In genomic region chr5:72503888-72504491, GRCh38 we compare ENCODE assay signal across 1 cellular context.
TF ChIP-seq lines count a peak whose summit lies in the region.

No MANE protein-coding gene starts in this region.

TF ChIP-seq in K562, 482 proteins besides CTCF, POLR2A, EP300 and RAD21 (continued from another document and continues in another):
- TF ChIP-seq, protein P1, sequence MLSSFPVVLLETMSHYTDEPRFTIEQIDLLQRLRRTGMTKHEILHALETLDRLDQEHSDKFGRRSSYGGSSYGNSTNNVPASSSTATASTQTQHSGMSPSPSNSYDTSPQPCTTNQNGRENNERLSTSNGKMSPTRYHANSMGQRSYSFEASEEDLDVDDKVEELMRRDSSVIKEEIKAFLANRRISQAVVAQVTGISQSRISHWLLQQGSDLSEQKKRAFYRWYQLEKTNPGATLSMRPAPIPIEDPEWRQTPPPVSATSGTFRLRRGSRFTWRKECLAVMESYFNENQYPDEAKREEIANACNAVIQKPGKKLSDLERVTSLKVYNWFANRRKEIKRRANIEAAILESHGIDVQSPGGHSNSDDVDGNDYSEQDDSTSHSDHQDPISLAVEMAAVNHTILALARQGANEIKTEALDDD (IDR thresholded peaks at IDR 0.05), result 0 out of 2 replicates have a peak, but pooled peaks have one; percentile 16
- TF ChIP-seq, protein P2, sequence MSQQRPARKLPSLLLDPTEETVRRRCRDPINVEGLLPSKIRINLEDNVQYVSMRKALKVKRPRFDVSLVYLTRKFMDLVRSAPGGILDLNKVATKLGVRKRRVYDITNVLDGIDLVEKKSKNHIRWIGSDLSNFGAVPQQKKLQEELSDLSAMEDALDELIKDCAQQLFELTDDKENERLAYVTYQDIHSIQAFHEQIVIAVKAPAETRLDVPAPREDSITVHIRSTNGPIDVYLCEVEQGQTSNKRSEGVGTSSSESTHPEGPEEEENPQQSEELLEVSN (IDR thresholded peaks at IDR 0.05; ENCODE audit: borderline replicate concordance in 1 of 2, extremely low read depth in 1 of 2, insufficient read depth in 1 of 2, insufficient read length in 1 of 2, low read depth in 1 of 2, low read length in 1 of 2, poor library complexity in 1 of 2, severe bottlenecking in 1 of 2), result no peak
- no peak for TF ChIP-seq SREBF2 (CRISPR knock-in tag; IDR thresholded peaks at IDR 0.05)
- no peak for TF ChIP-seq CHD2 (IDR thresholded peaks at IDR 0.05; ENCODE audit: low read depth, low read length)
- TF ChIP-seq YY1 (IDR thresholded peaks at IDR 0.05; ENCODE audit: borderline replicate concordance in 1 of 3, control insufficient read depth in 1 of 3, extremely low read depth in 1 of 3, insufficient read depth in 3 of 3, insufficient read length in 1 of 3, insufficient replicate concordance in 2 of 3, low read depth in 1 of 3, low read length in 2 of 3), result no peak
- TF ChIP-seq ZBTB7A (IDR thresholded peaks at IDR 0.05; ENCODE audit: borderline replicate concordance, control insufficient read depth, low read depth, low read length), result no peak
- TF ChIP-seq ZNF311 (CRISPR knock-in tag; IDR thresholded peaks at IDR 0.05), result no peak
- TF ChIP-seq CAMTA2 (CRISPR knock-in tag; conservative IDR thresholded peaks at IDR 0.05), result no peak
- no peak for TF ChIP-seq STAG1 (CRISPR knock-in tag; IDR thresholded peaks at IDR 0.05; ENCODE audit: borderline replicate concordance)
- TF ChIP-seq SMAD1 (IDR thresholded peaks at IDR 0.05; ENCODE audit: low read depth, low read length, partially characterized antibody), result no peak
- no peak for TF ChIP-seq CGGBP1 (CRISPR knock-in tag; IDR thresholded peaks at IDR 0.05)
- no peak for TF ChIP-seq ELF4 (CRISPR knock-in tag; IDR thresholded peaks at IDR 0.05)
- TF ChIP-seq CHD4 (IDR thresholded peaks at IDR 0.05; ENCODE audit: insufficient read depth, insufficient replicate concordance, low read depth, low read length, poor library complexity, severe bottlenecking), result no peak
- no peak for TF ChIP-seq SMARCB1 (IDR thresholded peaks at IDR 0.05; ENCODE audit: insufficient read length, low read depth)
- TF ChIP-seq, protein P3, sequence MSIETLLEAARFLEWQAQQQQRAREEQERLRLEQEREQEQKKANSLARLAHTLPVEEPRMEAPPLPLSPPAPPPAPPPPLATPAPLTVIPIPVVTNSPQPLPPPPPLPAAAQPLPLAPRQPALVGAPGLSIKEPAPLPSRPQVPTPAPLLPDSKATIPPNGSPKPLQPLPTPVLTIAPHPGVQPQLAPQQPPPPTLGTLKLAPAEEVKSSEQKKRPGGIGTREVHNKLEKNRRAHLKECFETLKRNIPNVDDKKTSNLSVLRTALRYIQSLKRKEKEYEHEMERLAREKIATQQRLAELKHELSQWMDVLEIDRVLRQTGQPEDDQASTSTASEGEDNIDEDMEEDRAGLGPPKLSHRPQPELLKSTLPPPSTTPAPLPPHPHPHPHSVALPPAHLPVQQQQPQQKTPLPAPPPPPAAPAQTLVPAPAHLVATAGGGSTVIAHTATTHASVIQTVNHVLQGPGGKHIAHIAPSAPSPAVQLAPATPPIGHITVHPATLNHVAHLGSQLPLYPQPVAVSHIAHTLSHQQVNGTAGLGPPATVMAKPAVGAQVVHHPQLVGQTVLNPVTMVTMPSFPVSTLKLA (conservative IDR thresholded peaks at IDR 0.05), result no peak; a peak in 2 of 4 replicates
- TF ChIP-seq ZNF347 (CRISPR knock-in tag; IDR thresholded peaks at IDR 0.05; ENCODE audit: low read depth), result no peak
- 0 out of 2 replicates have a peak, but pooled peaks have one; percentile 30 for TF ChIP-seq CTBP1 (IDR thresholded peaks at IDR 0.05; ENCODE audit: borderline replicate concordance)
- no peak for TF ChIP-seq ZEB2 (IDR thresholded peaks at IDR 0.05)
- no peak for TF ChIP-seq SAFB2 (IDR thresholded peaks at IDR 0.05; ENCODE audit: borderline replicate concordance, low read depth, low read length, severe bottlenecking)
- TF ChIP-seq DNMT1 (IDR thresholded peaks at IDR 0.05), result no peak
- TF ChIP-seq LARP7 (IDR thresholded peaks at IDR 0.05), result no peak
- TF ChIP-seq NEUROD1 (IDR thresholded peaks at IDR 0.05; ENCODE audit: borderline replicate concordance, low read depth, low read length, partially characterized antibody), result no peak
- no peak for TF ChIP-seq EZH2 (IDR thresholded peaks at IDR 0.05; ENCODE audit: borderline replicate concordance, low read depth, low read length)
- TF ChIP-seq POLR2AphosphoS5 (IDR thresholded peaks at IDR 0.05; ENCODE audit: control insufficient read depth, insufficient read depth, low read depth, low read length), result no peak
- no peak for TF ChIP-seq CSDE1 (IDR thresholded peaks at IDR 0.05)
- no peak for TF ChIP-seq KHSRP (IDR thresholded peaks at IDR 0.05)
- TF ChIP-seq ZNF175 (CRISPR knock-in tag; IDR thresholded peaks at IDR 0.05; ENCODE audit: low read depth), result no peak
- TF ChIP-seq SPI1 (IDR thresholded peaks at IDR 0.05; ENCODE audit: borderline replicate concordance, low read depth, low read length), result no peak
- TF ChIP-seq, protein P4, sequence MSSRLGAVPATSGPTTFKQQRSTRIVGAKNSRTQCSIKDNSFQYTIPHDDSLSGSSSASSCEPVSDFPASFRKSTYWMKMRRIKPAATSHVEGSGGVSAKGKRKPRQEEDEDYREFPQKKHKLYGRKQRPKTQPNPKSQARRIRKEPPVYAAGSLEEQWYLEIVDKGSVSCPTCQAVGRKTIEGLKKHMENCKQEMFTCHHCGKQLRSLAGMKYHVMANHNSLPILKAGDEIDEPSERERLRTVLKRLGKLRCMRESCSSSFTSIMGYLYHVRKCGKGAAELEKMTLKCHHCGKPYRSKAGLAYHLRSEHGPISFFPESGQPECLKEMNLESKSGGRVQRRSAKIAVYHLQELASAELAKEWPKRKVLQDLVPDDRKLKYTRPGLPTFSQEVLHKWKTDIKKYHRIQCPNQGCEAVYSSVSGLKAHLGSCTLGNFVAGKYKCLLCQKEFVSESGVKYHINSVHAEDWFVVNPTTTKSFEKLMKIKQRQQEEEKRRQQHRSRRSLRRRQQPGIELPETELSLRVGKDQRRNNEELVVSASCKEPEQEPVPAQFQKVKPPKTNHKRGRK (tag; IDR thresholded peaks at IDR 0.05), result no peak
- TF ChIP-seq, protein P5, sequence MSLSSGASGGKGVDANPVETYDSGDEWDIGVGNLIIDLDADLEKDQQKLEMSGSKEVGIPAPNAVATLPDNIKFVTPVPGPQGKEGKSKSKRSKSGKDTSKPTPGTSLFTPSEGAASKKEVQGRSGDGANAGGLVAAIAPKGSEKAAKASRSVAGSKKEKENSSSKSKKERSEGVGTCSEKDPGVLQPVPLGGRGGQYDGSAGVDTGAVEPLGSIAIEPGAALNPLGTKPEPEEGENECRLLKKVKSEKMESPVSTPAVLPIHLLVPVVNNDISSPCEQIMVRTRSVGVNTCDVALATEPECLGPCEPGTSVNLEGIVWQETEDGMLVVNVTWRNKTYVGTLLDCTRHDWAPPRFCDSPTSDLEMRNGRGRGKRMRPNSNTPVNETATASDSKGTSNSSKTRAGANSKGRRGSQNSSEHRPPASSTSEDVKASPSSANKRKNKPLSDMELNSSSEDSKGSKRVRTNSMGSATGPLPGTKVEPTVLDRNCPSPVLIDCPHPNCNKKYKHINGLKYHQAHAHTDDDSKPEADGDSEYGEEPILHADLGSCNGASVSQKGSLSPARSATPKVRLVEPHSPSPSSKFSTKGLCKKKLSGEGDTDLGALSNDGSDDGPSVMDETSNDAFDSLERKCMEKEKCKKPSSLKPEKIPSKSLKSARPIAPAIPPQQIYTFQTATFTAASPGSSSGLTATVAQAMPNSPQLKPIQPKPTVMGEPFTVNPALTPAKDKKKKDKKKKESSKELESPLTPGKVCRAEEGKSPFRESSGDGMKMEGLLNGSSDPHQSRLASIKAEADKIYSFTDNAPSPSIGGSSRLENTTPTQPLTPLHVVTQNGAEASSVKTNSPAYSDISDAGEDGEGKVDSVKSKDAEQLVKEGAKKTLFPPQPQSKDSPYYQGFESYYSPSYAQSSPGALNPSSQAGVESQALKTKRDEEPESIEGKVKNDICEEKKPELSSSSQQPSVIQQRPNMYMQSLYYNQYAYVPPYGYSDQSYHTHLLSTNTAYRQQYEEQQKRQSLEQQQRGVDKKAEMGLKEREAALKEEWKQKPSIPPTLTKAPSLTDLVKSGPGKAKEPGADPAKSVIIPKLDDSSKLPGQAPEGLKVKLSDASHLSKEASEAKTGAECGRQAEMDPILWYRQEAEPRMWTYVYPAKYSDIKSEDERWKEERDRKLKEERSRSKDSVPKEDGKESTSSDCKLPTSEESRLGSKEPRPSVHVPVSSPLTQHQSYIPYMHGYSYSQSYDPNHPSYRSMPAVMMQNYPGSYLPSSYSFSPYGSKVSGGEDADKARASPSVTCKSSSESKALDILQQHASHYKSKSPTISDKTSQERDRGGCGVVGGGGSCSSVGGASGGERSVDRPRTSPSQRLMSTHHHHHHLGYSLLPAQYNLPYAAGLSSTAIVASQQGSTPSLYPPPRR (CRISPR knock-in tag; IDR thresholded peaks at IDR 0.05; ENCODE audit: borderline replicate concordance), result no peak
- no peak for TF ChIP-seq TAL1 (IDR thresholded peaks at IDR 0.05)
- no peak for TF ChIP-seq ZBTB1 (CRISPR knock-in tag; IDR thresholded peaks at IDR 0.05; ENCODE audit: borderline replicate concordance, low read depth)
- no peak for TF ChIP-seq EHMT2 (IDR thresholded peaks at IDR 0.05)
- TF ChIP-seq CREB3 (tag; conservative IDR thresholded peaks at IDR 0.05; ENCODE audit: low read depth), result 0 out of 2 replicates have a peak, but pooled peaks have one; percentile 30
- TF ChIP-seq DIDO1 (tag; IDR thresholded peaks at IDR 0.05; ENCODE audit: low read depth), result no peak
- no peak for TF ChIP-seq RFX1 (IDR thresholded peaks at IDR 0.05)
- no peak for TF ChIP-seq HINFP (tag; conservative IDR thresholded peaks at IDR 0.05; ENCODE audit: low read depth)
- no peak for TF ChIP-seq SRSF3 (IDR thresholded peaks at IDR 0.05; ENCODE audit: insufficient read depth, low read length)
- 0 out of 2 replicates have a peak, but pooled peaks have one; percentile 11 for TF ChIP-seq DMBX1 (CRISPR knock-in tag; IDR thresholded peaks at IDR 0.05; ENCODE audit: borderline replicate concordance)
- TF ChIP-seq PML (IDR thresholded peaks at IDR 0.05; ENCODE audit: low read length), result no peak
- no peak for TF ChIP-seq ZNF224 (CRISPR knock-in tag; IDR thresholded peaks at IDR 0.05)
- TF ChIP-seq, protein P6, sequence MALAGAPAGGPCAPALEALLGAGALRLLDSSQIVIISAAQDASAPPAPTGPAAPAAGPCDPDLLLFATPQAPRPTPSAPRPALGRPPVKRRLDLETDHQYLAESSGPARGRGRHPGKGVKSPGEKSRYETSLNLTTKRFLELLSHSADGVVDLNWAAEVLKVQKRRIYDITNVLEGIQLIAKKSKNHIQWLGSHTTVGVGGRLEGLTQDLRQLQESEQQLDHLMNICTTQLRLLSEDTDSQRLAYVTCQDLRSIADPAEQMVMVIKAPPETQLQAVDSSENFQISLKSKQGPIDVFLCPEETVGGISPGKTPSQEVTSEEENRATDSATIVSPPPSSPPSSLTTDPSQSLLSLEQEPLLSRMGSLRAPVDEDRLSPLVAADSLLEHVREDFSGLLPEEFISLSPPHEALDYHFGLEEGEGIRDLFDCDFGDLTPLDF (CRISPR knock-in tag; IDR thresholded peaks at IDR 0.05), result no peak
- TF ChIP-seq, protein P7, sequence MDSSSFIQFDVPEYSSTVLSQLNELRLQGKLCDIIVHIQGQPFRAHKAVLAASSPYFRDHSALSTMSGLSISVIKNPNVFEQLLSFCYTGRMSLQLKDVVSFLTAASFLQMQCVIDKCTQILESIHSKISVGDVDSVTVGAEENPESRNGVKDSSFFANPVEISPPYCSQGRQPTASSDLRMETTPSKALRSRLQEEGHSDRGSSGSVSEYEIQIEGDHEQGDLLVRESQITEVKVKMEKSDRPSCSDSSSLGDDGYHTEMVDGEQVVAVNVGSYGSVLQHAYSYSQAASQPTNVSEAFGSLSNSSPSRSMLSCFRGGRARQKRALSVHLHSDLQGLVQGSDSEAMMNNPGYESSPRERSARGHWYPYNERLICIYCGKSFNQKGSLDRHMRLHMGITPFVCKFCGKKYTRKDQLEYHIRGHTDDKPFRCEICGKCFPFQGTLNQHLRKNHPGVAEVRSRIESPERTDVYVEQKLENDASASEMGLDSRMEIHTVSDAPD (CRISPR knock-in tag; IDR thresholded peaks at IDR 0.05), result no peak
- TF ChIP-seq, protein P8, sequence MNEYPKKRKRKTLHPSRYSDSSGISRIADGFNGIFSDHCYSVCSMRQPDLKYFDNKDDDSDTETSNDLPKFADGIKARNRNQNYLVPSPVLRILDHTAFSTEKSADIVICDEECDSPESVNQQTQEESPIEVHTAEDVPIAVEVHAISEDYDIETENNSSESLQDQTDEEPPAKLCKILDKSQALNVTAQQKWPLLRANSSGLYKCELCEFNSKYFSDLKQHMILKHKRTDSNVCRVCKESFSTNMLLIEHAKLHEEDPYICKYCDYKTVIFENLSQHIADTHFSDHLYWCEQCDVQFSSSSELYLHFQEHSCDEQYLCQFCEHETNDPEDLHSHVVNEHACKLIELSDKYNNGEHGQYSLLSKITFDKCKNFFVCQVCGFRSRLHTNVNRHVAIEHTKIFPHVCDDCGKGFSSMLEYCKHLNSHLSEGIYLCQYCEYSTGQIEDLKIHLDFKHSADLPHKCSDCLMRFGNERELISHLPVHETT (CRISPR knock-in tag; conservative IDR thresholded peaks at IDR 0.05 in 1 of 2, IDR thresholded peaks at IDR 0.05 in 1 of 2), result no peak
- no peak for TF ChIP-seq CHCHD3 (CRISPR knock-in tag; IDR thresholded peaks at IDR 0.05)
- no peak for TF ChIP-seq ZNF324 (CRISPR knock-in tag; IDR thresholded peaks at IDR 0.05)
- TF ChIP-seq USF2 (CRISPR knock-in tag; IDR thresholded peaks at IDR 0.05), result no peak
